1 cellular context compared by ENCODE assay signal in the genomic region with DNA sequence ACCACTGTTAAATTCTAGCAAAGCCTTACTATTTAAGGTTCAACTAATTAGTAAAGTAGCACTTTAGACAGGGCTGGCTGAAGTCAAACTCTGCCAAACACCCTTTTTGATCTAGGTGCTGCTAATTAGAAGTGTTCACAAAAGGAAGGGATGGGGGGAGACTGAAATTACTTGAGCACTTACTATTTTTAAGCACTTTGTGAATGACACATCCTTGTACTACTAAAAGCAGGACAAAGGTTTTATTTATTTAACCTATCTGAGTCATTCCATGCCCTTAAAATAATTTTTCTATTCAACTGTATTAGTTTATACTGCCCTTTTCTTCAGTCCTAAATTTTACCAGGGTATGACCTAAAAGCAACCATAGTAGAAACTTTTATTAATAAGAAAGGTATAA.
A peak's percentile ranks its signal among the peaks of the same experiment; 100 is the strongest.
TF ChIP-seq lines count a peak whose summit lies in the region.

No MANE protein-coding gene starts in this region.

TF ChIP-seq in HepG2, 621 proteins besides CTCF, POLR2A, EP300 and RAD21 (continued from another document and continues in another):
- TF ChIP-seq, protein P1, sequence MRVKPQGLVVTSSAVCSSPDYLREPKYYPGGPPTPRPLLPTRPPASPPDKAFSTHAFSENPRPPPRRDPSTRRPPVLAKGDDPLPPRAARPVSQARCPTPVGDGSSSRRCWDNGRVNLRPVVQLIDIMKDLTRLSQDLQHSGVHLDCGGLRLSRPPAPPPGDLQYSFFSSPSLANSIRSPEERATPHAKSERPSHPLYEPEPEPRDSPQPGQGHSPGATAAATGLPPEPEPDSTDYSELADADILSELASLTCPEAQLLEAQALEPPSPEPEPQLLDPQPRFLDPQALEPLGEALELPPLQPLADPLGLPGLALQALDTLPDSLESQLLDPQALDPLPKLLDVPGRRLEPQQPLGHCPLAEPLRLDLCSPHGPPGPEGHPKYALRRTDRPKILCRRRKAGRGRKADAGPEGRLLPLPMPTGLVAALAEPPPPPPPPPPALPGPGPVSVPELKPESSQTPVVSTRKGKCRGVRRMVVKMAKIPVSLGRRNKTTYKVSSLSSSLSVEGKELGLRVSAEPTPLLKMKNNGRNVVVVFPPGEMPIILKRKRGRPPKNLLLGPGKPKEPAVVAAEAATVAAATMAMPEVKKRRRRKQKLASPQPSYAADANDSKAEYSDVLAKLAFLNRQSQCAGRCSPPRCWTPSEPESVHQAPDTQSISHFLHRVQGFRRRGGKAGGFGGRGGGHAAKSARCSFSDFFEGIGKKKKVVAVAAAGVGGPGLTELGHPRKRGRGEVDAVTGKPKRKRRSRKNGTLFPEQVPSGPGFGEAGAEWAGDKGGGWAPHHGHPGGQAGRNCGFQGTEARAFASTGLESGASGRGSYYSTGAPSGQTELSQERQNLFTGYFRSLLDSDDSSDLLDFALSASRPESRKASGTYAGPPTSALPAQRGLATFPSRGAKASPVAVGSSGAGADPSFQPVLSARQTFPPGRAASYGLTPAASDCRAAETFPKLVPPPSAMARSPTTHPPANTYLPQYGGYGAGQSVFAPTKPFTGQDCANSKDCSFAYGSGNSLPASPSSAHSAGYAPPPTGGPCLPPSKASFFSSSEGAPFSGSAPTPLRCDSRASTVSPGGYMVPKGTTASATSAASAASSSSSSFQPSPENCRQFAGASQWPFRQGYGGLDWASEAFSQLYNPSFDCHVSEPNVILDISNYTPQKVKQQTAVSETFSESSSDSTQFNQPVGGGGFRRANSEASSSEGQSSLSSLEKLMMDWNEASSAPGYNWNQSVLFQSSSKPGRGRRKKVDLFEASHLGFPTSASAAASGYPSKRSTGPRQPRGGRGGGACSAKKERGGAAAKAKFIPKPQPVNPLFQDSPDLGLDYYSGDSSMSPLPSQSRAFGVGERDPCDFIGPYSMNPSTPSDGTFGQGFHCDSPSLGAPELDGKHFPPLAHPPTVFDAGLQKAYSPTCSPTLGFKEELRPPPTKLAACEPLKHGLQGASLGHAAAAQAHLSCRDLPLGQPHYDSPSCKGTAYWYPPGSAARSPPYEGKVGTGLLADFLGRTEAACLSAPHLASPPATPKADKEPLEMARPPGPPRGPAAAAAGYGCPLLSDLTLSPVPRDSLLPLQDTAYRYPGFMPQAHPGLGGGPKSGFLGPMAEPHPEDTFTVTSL (CRISPR knock-in tag; IDR thresholded peaks at IDR 0.05; ENCODE audit: borderline replicate concordance): no peak
- TF ChIP-seq, protein P2, sequence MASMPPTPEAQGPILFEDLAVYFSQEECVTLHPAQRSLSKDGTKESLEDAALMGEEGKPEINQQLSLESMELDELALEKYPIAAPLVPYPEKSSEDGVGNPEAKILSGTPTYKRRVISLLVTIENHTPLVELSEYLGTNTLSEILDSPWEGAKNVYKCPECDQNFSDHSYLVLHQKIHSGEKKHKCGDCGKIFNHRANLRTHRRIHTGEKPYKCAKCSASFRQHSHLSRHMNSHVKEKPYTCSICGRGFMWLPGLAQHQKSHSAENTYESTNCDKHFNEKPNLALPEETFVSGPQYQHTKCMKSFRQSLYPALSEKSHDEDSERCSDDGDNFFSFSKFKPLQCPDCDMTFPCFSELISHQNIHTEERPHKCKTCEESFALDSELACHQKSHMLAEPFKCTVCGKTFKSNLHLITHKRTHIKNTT (CRISPR knock-in tag; IDR thresholded peaks at IDR 0.05): no peak
- TF ChIP-seq, protein P3, sequence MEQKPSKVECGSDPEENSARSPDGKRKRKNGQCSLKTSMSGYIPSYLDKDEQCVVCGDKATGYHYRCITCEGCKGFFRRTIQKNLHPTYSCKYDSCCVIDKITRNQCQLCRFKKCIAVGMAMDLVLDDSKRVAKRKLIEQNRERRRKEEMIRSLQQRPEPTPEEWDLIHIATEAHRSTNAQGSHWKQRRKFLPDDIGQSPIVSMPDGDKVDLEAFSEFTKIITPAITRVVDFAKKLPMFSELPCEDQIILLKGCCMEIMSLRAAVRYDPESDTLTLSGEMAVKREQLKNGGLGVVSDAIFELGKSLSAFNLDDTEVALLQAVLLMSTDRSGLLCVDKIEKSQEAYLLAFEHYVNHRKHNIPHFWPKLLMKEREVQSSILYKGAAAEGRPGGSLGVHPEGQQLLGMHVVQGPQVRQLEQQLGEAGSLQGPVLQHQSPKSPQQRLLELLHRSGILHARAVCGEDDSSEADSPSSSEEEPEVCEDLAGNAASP (CRISPR knock-in tag; IDR thresholded peaks at IDR 0.05; ENCODE audit: borderline replicate concordance): no peak
- TF ChIP-seq ZNF337 (CRISPR knock-in tag; IDR thresholded peaks at IDR 0.05; ENCODE audit: borderline replicate concordance, low read depth) (no peak), RFX5 (IDR thresholded peaks at IDR 0.05; ENCODE audit: low read depth, low read length) (no peak), SIN3A (IDR thresholded peaks at IDR 0.05; ENCODE audit: borderline replicate concordance, low read depth, low read length) (no peak), SCMH1 (CRISPR knock-in tag; IDR thresholded peaks at IDR 0.05; ENCODE audit: borderline replicate concordance) (no peak), PHF5A (CRISPR knock-in tag; IDR thresholded peaks at IDR 0.05; ENCODE audit: low read depth, unreplicated experiment) (no peak)
- TF ChIP-seq, protein P4, sequence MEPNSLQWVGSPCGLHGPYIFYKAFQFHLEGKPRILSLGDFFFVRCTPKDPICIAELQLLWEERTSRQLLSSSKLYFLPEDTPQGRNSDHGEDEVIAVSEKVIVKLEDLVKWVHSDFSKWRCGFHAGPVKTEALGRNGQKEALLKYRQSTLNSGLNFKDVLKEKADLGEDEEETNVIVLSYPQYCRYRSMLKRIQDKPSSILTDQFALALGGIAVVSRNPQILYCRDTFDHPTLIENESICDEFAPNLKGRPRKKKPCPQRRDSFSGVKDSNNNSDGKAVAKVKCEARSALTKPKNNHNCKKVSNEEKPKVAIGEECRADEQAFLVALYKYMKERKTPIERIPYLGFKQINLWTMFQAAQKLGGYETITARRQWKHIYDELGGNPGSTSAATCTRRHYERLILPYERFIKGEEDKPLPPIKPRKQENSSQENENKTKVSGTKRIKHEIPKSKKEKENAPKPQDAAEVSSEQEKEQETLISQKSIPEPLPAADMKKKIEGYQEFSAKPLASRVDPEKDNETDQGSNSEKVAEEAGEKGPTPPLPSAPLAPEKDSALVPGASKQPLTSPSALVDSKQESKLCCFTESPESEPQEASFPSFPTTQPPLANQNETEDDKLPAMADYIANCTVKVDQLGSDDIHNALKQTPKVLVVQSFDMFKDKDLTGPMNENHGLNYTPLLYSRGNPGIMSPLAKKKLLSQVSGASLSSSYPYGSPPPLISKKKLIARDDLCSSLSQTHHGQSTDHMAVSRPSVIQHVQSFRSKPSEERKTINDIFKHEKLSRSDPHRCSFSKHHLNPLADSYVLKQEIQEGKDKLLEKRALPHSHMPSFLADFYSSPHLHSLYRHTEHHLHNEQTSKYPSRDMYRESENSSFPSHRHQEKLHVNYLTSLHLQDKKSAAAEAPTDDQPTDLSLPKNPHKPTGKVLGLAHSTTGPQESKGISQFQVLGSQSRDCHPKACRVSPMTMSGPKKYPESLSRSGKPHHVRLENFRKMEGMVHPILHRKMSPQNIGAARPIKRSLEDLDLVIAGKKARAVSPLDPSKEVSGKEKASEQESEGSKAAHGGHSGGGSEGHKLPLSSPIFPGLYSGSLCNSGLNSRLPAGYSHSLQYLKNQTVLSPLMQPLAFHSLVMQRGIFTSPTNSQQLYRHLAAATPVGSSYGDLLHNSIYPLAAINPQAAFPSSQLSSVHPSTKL (CRISPR knock-in tag; IDR thresholded peaks at IDR 0.05): peak; percentile 27; the same call in 1 of the 2 replicates
- TF ChIP-seq, protein P5, sequence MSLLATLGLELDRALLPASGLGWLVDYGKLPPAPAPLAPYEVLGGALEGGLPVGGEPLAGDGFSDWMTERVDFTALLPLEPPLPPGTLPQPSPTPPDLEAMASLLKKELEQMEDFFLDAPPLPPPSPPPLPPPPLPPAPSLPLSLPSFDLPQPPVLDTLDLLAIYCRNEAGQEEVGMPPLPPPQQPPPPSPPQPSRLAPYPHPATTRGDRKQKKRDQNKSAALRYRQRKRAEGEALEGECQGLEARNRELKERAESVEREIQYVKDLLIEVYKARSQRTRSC (CRISPR knock-in tag; IDR thresholded peaks at IDR 0.05; ENCODE audit: low read depth): no peak
- TF ChIP-seq, protein P6, sequence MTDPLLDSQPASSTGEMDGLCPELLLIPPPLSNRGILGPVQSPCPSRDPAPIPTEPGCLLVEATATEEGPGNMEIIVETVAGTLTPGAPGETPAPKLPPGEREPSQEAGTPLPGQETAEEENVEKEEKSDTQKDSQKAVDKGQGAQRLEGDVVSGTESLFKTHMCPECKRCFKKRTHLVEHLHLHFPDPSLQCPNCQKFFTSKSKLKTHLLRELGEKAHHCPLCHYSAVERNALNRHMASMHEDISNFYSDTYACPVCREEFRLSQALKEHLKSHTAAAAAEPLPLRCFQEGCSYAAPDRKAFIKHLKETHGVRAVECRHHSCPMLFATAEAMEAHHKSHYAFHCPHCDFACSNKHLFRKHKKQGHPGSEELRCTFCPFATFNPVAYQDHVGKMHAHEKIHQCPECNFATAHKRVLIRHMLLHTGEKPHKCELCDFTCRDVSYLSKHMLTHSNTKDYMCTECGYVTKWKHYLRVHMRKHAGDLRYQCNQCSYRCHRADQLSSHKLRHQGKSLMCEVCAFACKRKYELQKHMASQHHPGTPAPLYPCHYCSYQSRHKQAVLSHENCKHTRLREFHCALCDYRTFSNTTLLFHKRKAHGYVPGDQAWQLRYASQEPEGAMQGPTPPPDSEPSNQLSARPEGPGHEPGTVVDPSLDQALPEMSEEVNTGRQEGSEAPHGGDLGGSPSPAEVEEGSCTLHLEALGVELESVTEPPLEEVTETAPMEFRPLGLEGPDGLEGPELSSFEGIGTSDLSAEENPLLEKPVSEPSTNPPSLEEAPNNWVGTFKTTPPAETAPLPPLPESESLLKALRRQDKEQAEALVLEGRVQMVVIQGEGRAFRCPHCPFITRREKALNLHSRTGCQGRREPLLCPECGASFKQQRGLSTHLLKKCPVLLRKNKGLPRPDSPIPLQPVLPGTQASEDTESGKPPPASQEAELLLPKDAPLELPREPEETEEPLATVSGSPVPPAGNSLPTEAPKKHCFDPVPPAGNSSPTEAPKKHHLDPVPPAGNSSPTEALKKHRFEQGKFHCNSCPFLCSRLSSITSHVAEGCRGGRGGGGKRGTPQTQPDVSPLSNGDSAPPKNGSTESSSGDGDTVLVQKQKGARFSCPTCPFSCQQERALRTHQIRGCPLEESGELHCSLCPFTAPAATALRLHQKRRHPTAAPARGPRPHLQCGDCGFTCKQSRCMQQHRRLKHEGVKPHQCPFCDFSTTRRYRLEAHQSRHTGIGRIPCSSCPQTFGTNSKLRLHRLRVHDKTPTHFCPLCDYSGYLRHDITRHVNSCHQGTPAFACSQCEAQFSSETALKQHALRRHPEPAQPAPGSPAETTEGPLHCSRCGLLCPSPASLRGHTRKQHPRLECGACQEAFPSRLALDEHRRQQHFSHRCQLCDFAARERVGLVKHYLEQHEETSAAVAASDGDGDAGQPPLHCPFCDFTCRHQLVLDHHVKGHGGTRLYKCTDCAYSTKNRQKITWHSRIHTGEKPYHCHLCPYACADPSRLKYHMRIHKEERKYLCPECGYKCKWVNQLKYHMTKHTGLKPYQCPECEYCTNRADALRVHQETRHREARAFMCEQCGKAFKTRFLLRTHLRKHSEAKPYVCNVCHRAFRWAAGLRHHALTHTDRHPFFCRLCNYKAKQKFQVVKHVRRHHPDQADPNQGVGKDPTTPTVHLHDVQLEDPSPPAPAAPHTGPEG (CRISPR knock-in tag; IDR thresholded peaks at IDR 0.05): no peak
- TF ChIP-seq, protein P7, sequence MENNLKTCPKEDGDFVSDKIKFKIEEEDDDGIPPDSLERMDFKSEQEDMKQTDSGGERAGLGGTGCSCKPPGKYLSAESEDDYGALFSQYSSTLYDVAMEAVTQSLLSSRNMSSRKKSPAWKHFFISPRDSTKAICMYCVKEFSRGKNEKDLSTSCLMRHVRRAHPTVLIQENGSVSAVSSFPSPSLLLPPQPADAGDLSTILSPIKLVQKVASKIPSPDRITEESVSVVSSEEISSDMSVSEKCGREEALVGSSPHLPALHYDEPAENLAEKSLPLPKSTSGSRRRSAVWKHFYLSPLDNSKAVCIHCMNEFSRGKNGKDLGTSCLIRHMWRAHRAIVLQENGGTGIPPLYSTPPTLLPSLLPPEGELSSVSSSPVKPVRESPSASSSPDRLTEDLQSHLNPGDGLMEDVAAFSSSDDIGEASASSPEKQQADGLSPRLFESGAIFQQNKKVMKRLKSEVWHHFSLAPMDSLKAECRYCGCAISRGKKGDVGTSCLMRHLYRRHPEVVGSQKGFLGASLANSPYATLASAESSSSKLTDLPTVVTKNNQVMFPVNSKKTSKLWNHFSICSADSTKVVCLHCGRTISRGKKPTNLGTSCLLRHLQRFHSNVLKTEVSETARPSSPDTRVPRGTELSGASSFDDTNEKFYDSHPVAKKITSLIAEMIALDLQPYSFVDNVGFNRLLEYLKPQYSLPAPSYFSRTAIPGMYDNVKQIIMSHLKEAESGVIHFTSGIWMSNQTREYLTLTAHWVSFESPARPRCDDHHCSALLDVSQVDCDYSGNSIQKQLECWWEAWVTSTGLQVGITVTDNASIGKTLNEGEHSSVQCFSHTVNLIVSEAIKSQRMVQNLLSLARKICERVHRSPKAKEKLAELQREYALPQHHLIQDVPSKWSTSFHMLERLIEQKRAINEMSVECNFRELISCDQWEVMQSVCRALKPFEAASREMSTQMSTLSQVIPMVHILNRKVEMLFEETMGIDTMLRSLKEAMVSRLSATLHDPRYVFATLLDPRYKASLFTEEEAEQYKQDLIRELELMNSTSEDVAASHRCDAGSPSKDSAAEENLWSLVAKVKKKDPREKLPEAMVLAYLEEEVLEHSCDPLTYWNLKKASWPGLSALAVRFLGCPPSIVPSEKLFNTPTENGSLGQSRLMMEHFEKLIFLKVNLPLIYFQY (CRISPR knock-in tag; IDR thresholded peaks at IDR 0.05; ENCODE audit: borderline replicate concordance): no peak
- TF ChIP-seq, protein P8, sequence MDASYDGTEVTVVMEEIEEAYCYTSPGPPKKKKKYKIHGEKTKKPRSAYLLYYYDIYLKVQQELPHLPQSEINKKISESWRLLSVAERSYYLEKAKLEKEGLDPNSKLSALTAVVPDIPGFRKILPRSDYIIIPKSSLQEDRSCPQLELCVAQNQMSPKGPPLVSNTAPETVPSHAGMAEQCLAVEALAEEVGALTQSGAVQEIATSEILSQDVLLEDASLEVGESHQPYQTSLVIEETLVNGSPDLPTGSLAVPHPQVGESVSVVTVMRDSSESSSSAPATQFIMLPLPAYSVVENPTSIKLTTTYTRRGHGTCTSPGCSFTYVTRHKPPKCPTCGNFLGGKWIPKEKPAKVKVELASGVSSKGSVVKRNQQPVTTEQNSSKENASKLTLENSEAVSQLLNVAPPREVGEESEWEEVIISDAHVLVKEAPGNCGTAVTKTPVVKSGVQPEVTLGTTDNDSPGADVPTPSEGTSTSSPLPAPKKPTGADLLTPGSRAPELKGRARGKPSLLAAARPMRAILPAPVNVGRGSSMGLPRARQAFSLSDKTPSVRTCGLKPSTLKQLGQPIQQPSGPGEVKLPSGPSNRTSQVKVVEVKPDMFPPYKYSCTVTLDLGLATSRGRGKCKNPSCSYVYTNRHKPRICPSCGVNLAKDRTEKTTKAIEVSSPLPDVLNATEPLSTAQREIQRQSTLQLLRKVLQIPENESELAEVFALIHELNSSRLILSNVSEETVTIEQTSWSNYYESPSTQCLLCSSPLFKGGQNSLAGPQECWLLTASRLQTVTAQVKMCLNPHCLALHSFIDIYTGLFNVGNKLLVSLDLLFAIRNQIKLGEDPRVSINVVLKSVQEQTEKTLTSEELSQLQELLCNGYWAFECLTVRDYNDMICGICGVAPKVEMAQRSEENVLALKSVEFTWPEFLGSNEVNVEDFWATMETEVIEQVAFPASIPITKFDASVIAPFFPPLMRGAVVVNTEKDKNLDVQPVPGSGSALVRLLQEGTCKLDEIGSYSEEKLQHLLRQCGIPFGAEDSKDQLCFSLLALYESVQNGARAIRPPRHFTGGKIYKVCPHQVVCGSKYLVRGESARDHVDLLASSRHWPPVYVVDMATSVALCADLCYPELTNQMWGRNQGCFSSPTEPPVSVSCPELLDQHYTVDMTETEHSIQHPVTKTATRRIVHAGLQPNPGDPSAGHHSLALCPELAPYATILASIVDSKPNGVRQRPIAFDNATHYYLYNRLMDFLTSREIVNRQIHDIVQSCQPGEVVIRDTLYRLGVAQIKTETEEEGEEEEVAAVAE (CRISPR knock-in tag; IDR thresholded peaks at IDR 0.05; ENCODE audit: borderline replicate concordance): no peak
